Comparison of ENCODE assay signal across 21 cellular contexts in genomic region chr3:10474847-10475246, GRCh38. TPM values are rescaled to one million over a fixed set of nuclear protein-coding genes. Genes with fewer than 3 reads are reported as not detected.
DNase-seq lines count a peak whose midpoint lies in the region; ATAC-seq, FAIRE-seq and TF ChIP-seq lines count a peak whose summit lies in the region.
"Had no signal": no experiment of that assay in that cellular context is flagged by ENCODE, and none has a peak within 500 bp of the region (broad histone marks: within the 10 kb centered on the region; RNA-seq: fewer than 3 reads in every experiment).

No MANE protein-coding gene starts in this region.

- H3K4me2 ChIP-seq in OCI-LY7 (ENCODE audit: low read length), result no peak overlapping the region

- no peak overlapping the region for H2AFZ ChIP-seq in OCI-LY7 (ENCODE audit: low read length)

- no peak for FAIRE-seq in D721Med (lab: Jason Lieb, UNC)
- FAIRE-seq: colon, endometrium, islet of Langerhans had no signal

- peaks cover 0 to 2% (median 0%) of the 10 kb centered on the region in 3 donors for H3K27me3 ChIP-seq in skeletal muscle tissue (ENCODE audit: control insufficient read depth in 3 of 3, insufficient read depth in 3 of 3, low read length in 3 of 3)
- peaks cover 0 to 28% of the 10 kb centered on the region in 2 donors for H3K27me3 ChIP-seq in breast epithelium

- no peak for TF ChIP-seq POLR2A in breast epithelium (IDR thresholded peaks at IDR 0.05)

- no peaks in the 10 kb centered on the region for H4K20me1 ChIP-seq in OCI-LY7 (ENCODE audit: insufficient read depth, low read length)

- intact Hi-C loops in OCI-LY7 (cut with micrococcal nuclease; ENCODE audit: unreplicated experiment) (no loop called here), breast epithelium (cut with DNase I; ENCODE audit: low total_unique reads) (no loop called here)

- TF ChIP-seq CTCF in OCI-LY7 (conservative IDR thresholded peaks at IDR 0.05; ENCODE audit: low read length) (no peak), breast epithelium (IDR thresholded peaks at IDR 0.05) (no peak), D721Med (IDR thresholded peaks at IDR 0.05; ENCODE audit: insufficient read depth, missing control alignments) (no peak)

- H3K27ac ChIP-seq in OCI-LY7 (ENCODE audit: low read depth, low read length, poor library complexity, severe bottlenecking) (no peak overlapping the region), skeletal muscle tissue (ENCODE audit: low read depth, low read length) (peak overlapping the region; percentile 68), breast epithelium (no peak overlapping the region)
- H3K27ac ChIP-seq: RWPE1, sigmoid colon had no signal

- H3K9me3 ChIP-seq in OCI-LY7 (ENCODE audit: low read length) (no peaks in the 10 kb centered on the region), skeletal muscle tissue (ENCODE audit: control insufficient read depth in 3 of 3, low read length in 3 of 3) (no peaks in the 10 kb centered on the region), breast epithelium (no peaks in the 10 kb centered on the region)
- H3K9me3 ChIP-seq: sigmoid colon had no signal

- peak overlapping the region in 1 of 3 donors; percentile 64 for H3K9ac ChIP-seq in skeletal muscle tissue (ENCODE audit: low read depth in 1 of 3, low read length in 3 of 3)

- H3K79me2 ChIP-seq in OCI-LY7 (ENCODE audit: insufficient read depth, low read depth, low read length), result no peaks in the 10 kb centered on the region

- BruUV-seq in OCI-LY7 (replicated peaks; lab: Mats Ljungman, UMichigan), result no TSS peak

- H3K4me1 ChIP-seq in OCI-LY7 (ENCODE audit: insufficient read depth, low read length, poor library complexity, severe bottlenecking) (no peaks in the 10 kb centered on the region), skeletal muscle tissue (ENCODE audit: control insufficient read depth in 3 of 3, insufficient read depth in 3 of 3, low read length in 3 of 3) (peaks cover 13 to 42% (median 34%) of the 10 kb centered on the region in 3 donors), breast epithelium (no peaks in the 10 kb centered on the region)
- H3K4me1 ChIP-seq: sigmoid colon had no signal

- CTCF ChIA-PET in OCI-LY7 (lab: Charles Lee; ENCODE audit: unreplicated experiment), result no interaction called here

- DNase-seq in OCI-LY7 (ENCODE audit: low spot score) (peak; percentile 7), breast epithelium (ENCODE audit: low spot score in 2 of 2) (no peak), H4 (ENCODE audit: low spot score) (no peak), D721Med (ENCODE audit: insufficient read length, low spot score) (no peak)
- DNase-seq: activated naive CD8-positive, alpha-beta T cell treated with anti-CD3 and anti-CD28 coated beads for 36 hours; EL; NCI-H146; NCI-H226; sigmoid colon; trophoblast cell had no signal

- POLR2A ChIA-PET in OCI-LY7 (lab: Charles Lee), result no interaction called here

- H3K4me3 ChIP-seq in OCI-LY7 (ENCODE audit: low read depth, low read length, poor library complexity, severe bottlenecking) (no peak overlapping the region), skeletal muscle tissue (ENCODE audit: low read length in 3 of 3) (no peak overlapping the region), breast epithelium (no peak overlapping the region)
- H3K4me3 ChIP-seq: sigmoid colon had no signal

- no peaks in the 10 kb centered on the region for H3K9me2 ChIP-seq in OCI-LY7 (ENCODE audit: insufficient read depth, low read length)

- H3K36me3 ChIP-seq in OCI-LY7 (ENCODE audit: insufficient read depth, low read length) (no peaks in the 10 kb centered on the region), skeletal muscle tissue (ENCODE audit: control insufficient read depth in 3 of 3, insufficient read depth in 3 of 3, low read length in 3 of 3) (no peaks in the 10 kb centered on the region), breast epithelium (no peaks in the 10 kb centered on the region)
- H3K36me3 ChIP-seq: sigmoid colon had no signal

- ATAC-seq in GM19025 (IDR thresholded peaks at IDR 0.05; ENCODE audit: low read depth, unreplicated experiment) (peak; percentile 60), HG03521 (IDR thresholded peaks at IDR 0.05; ENCODE audit: unreplicated experiment) (peak; percentile 53), GM19023 (IDR thresholded peaks at IDR 0.05; ENCODE audit: unreplicated experiment) (no peak)

RNA-seq across cellular contexts. Expression of gene ATP2B2, which starts 30.5 kb away (rescaled TPM):
- total RNA-seq in OCI-LY7 (2014; rRNA removed; shearing (Covaris generic)), result not detected in 2 replicates
- total RNA-seq in OCI-LY7 (2022), result 0.06 TPM in 1 of 2 replicates, not detected in the other
- 3.7 TPM for total RNA-seq in skeletal muscle tissue
- under 1 TPM in 2 of 3 donors, not detected in 1; under 0.01 to 0.15 TPM for total RNA-seq in breast epithelium
- 0.12 TPM in 2 replicates for total RNA-seq in H4 (2014; rRNA removed; shearing (Covaris generic))
- total RNA-seq: activated CD8-positive, alpha-beta memory T cell treated with anti-CD3 and anti-CD28 coated beads for 36 hours; activated naive CD8-positive, alpha-beta T cell treated with anti-CD3 and anti-CD28 coated beads for 36 hours; activated T-helper 1 cell treated with anti-CD3 and anti-CD28 coated beads, Interleukin-12 subunit alpha, Interleukin-12 subunit beta, Interleukin-2, Interleukin-4 antibody, amounts not matched to agents 30 ng/mL and 10 ng/mL and 1 ng/mL, durations not matched to agents 14 hours and 24 hours and 36 hours; lung microvascular endothelial cell had no signal
